In the genomic region with DNA sequence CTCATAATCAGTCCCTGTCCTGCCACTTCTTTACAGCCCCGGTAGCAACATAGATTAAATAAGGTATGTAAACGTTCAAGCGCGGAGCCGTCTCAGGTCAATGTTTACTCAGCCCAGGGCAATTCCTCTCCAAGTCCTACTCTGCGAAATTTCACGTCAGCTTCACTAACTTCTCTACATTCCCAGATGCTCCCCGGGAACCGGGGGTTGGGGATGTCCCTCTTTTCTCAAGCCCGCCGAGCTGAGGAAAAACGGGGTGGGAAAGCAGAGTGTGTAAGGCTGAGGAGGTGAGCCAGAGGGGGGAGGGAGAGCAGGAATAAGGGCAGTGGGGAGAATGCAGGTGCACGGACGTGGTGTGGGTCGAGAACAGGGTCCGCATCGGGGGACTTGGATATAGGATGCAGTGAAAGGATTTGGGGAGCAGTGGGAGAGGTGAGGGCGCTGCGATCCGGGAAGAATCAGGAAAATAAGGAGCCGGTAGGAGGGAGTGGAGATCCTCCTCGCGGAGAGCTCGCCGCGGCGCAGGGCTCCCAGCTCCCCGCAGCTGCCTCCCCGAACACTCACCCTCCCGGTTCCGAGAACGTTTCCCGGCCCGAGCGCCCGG, we compare ENCODE assay signal across 8 cellular contexts. TPM values are rescaled to one million over a fixed set of nuclear protein-coding genes. Genes with fewer than 3 reads are reported as not detected.
DNase-seq lines count a peak whose midpoint lies in the region; ATAC-seq and TF ChIP-seq lines count a peak whose summit lies in the region.

No MANE protein-coding gene starts in this region.

- DNase-seq in NCI-H2227 (lab: John Stamatoyannopoulos, UW; ENCODE audit: unreplicated experiment) (peak; percentile 33), NCI-H2227 treated with DMSO at 0.1 percent for 48 hours (lab: John Stamatoyannopoulos, UW) (no peak), NT2/D1 (ENCODE audit: low read depth, low spot score) (no peak), brain microvascular endothelial cell (peak; percentile 21), left colon (peak; percentile 46 to 67), stomach (peak; percentile 55)
- DNase-seq in effector CD4-positive, alpha-beta T cell: no peak

- peak; percentile 46 for ATAC-seq in left colon
- no peak for ATAC-seq in GM18858 (IDR thresholded peaks at IDR 0.05; ENCODE audit: unreplicated experiment)

- H3K4me1 ChIP-seq in NT2/D1 (ENCODE audit: insufficient read depth, insufficient read length) (peaks cover 6% of the 10 kb centered on the region), stomach (peaks cover 16 to 47% (median 30%) of the 10 kb centered on the region in 4 donors)

- peak overlapping the region; percentile 98 for H3K27ac ChIP-seq in brain microvascular endothelial cell
- H3K27ac ChIP-seq in stomach: peak overlapping the region; percentile 96 to 100 (median 99)

- TF ChIP-seq EP300 in stomach (IDR thresholded peaks at IDR 0.05): no peak

- TF ChIP-seq POLR2A in stomach (IDR thresholded peaks at IDR 0.05): no peak

- H3K9ac ChIP-seq in NT2/D1 (ENCODE audit: insufficient read length, low read depth): peak overlapping the region; percentile 88

- WGBS in stomach, 5 donors: 0 to 1% (median 1%) methylated on average over 28 to 36 of the region's 36 CpGs

- intact Hi-C loops in left colon (cut with DNase I, micrococcal nuclease): no loop called here
- intact Hi-C loops in stomach (cut with DNase I; ENCODE audit: low total_unique reads): no loop called here

- H3K27me3 ChIP-seq in NT2/D1 (ENCODE audit: insufficient read depth, insufficient read length) (peaks cover 16% of the 10 kb centered on the region), brain microvascular endothelial cell (replicated peaks) (no peaks in the 10 kb centered on the region), stomach (no peaks in the 10 kb centered on the region)

- no peaks in the 10 kb centered on the region for H3K9me3 ChIP-seq in NT2/D1 (ENCODE audit: insufficient read depth, low read length)
- no peaks in the 10 kb centered on the region for H3K9me3 ChIP-seq in stomach

- H3K4me3 ChIP-seq in NT2/D1 (ENCODE audit: insufficient read length, low read depth) (peak overlapping the region; percentile 76), brain microvascular endothelial cell (ENCODE audit: low read depth, low read length) (peak overlapping the region; percentile 82), stomach (peak overlapping the region; percentile 46 to 96 (median 78))

- TF ChIP-seq CTCF in brain microvascular endothelial cell (IDR thresholded peaks at IDR 0.05; ENCODE audit: low read depth, low read length, missing control alignments) (no peak), stomach (IDR thresholded peaks at IDR 0.05) (peak in 1 of 7 experiments; percentile 10)

- no peaks in the 10 kb centered on the region for H3K36me3 ChIP-seq in NT2/D1 (ENCODE audit: insufficient read depth, insufficient read length, low read length)
- no peaks in the 10 kb centered on the region for H3K36me3 ChIP-seq in brain microvascular endothelial cell (replicated peaks)
- no peaks in the 10 kb centered on the region for H3K36me3 ChIP-seq in stomach

- in situ Hi-C loops in brain microvascular endothelial cell (cut with HindIII; ENCODE audit: low pct_ligation_motif_present, low sequenced_read_pairs): no loop called here

RNA-seq across cellular contexts. Expression of a gene that starts 0.5 kb away (rescaled TPM):
- 100 to 1,000 TPM in 1 of 2 donors, 10 to 100 TPM in 1; 72.9 to 111 TPM for total RNA-seq in left colon
- 10 to 100 TPM in 4 of 5 donors, 1 to 10 TPM in 1; 8.4 to 63.1 (median 28.0) TPM for total RNA-seq in stomach
- polyA plus RNA-seq in stomach: 10 to 100 TPM; 11.6 to 28.0 (median 25.0) TPM

RNA-seq across cellular contexts. Expression of a gene that starts 26.8 kb away (rescaled TPM):
- 10 to 100 TPM; 20.7 to 26.4 TPM for total RNA-seq in left colon
- 10 to 100 TPM in 2 of 5 donors, 1 to 10 TPM in 2, under 1 TPM in 1; 0.45 to 15.6 (median 9.7) TPM for total RNA-seq in stomach
- 10 to 100 TPM in 2 of 3 donors, 1 to 10 TPM in 1; 7.0 to 21.3 (median 10.9) TPM for polyA plus RNA-seq in stomach

Comparison
In these comparisons a context has a peak if more than half of its experiments do, and no peak if none do; other contexts are left out.
1. DNase-seq: peak in NCI-H2227 (single experiment), brain microvascular endothelial cell (single experiment), left colon (2 of 2) and stomach (single experiment); none in NCI-H2227 treated with DMSO at 0.1 percent for 48 hours (single experiment), NT2/D1 (single experiment) and effector CD4-positive, alpha-beta T cell (single experiment).
2. Peak in every context shown above with its lines, with median percentiles within 50 percentile points of each other: H3K4me3 ChIP-seq.